8 cellular contexts compared by ENCODE assay signal in the genomic region with DNA sequence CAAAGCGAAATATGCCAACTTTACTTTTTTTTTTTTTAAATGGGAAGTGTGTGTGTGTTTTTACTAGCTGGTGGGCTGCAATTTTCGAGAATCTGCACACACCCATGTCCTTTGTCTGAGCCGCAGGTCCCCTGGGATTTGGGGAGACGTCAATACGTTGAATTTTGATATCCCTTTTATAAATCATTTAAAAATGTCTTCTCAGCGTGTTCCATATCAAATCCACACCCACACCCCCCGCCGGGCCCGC. TPM values are rescaled to one million over a fixed set of nuclear protein-coding genes. Genes with fewer than 3 reads are reported as not detected.
DNase-seq lines count a peak whose midpoint lies in the region; ATAC-seq and TF ChIP-seq lines count a peak whose summit lies in the region.

No MANE protein-coding gene starts in this region.

- H3K4me3 ChIP-seq in sigmoid colon = peak overlapping the region; percentile 63 to 93 (median 88)

- 0 to 1% methylated on average over 9 of the region's 9 CpGs for WGBS in sigmoid colon, 2 donors

- peaks cover 0 to 6% (median 0%) of the 10 kb centered on the region in 4 donors for H3K36me3 ChIP-seq in sigmoid colon

- peak; percentile 66 for DNase-seq in SKM-1 treated with dmso at 0.1 percent for 144 hours (lab: John Stamatoyannopoulos, UW; ENCODE audit: unreplicated experiment)
- DNase-seq in SKM-1 (lab: John Stamatoyannopoulos, UW; ENCODE audit: unreplicated experiment) = no peak
- peak; percentile 75 to 85 for DNase-seq in foreskin keratinocyte
- DNase-seq in sigmoid colon = peak; percentile 91
- no peak for DNase-seq in SK-N-DZ (ENCODE audit: low spot score)

- no peak for TF ChIP-seq EP300 in sigmoid colon (IDR thresholded peaks at IDR 0.05)

- no peaks in the 10 kb centered on the region for H3K9me3 ChIP-seq in sigmoid colon

- H3K27me3 ChIP-seq in foreskin keratinocyte = no peaks in the 10 kb centered on the region
- H3K27me3 ChIP-seq in sigmoid colon = no peaks in the 10 kb centered on the region

- ATAC-seq in foreskin keratinocyte (peak; percentile 41), HG03439 (IDR thresholded peaks at IDR 0.05; ENCODE audit: unreplicated experiment) (no peak), GM18867 (IDR thresholded peaks at IDR 0.05; ENCODE audit: unreplicated experiment) (no peak)

- no peak for TF ChIP-seq POLR2A in sigmoid colon (IDR thresholded peaks at IDR 0.05)

- TF ChIP-seq CTCF in VCaP (conservative IDR thresholded peaks at IDR 0.05) = no peak
- no peak for TF ChIP-seq CTCF in foreskin keratinocyte (conservative IDR thresholded peaks at IDR 0.05)
- TF ChIP-seq CTCF in sigmoid colon (IDR thresholded peaks at IDR 0.05) = no peak

- intact Hi-C loops in sigmoid colon (cut with DNase I) = loop anchor here (1.0 to 5.0 kb wide), 3 partner anchors 19 to 1672 kb away; a partner anchor contains a TSS

- peak overlapping the region; percentile 100 for H3K27ac ChIP-seq in VCaP
- peak overlapping the region; percentile 89 for H3K27ac ChIP-seq in foreskin keratinocyte
- peak overlapping the region; percentile 97 to 100 (median 99) for H3K27ac ChIP-seq in sigmoid colon

- H3K4me1 ChIP-seq in foreskin keratinocyte (no peaks in the 10 kb centered on the region), sigmoid colon (peaks cover 0 to 17% (median 10%) of the 10 kb centered on the region in 4 donors)

RNA-seq across cellular contexts. Expression of a gene that starts 0.4 kb away (rescaled TPM):
- total RNA-seq in foreskin keratinocyte (5.5 and 5.6 TPM in 2 replicates), sigmoid colon (10 to 100 TPM; 16.6 to 28.3 (median 23.4) TPM)
- polyA plus RNA-seq in foreskin keratinocyte (8.0 and 8.6 TPM in 2 replicates), sigmoid colon (10 to 100 TPM; 20.6 to 43.5 (median 31.2) TPM)
- polyA plus RNA-seq in SK-N-DZ (2014; cell fraction: cytosol; rRNA removed) = 31.5 and 40.3 TPM in 2 replicates
- polyA plus RNA-seq in SK-N-DZ (2014; cell fraction: nucleus; rRNA removed) = 16.0 and 22.3 TPM in 2 replicates

RNA-seq across cellular contexts. Expression of a gene that starts 19.0 kb away (rescaled TPM):
- total RNA-seq in foreskin keratinocyte (55.3 and 67.2 TPM in 2 replicates), sigmoid colon (10 to 100 TPM; 67.1 to 79.1 (median 74.5) TPM)
- polyA plus RNA-seq in foreskin keratinocyte (32.1 and 41.7 TPM in 2 replicates), sigmoid colon (10 to 100 TPM; 23.8 to 44.9 (median 24.6) TPM)
- 86.8 and 90.6 TPM in 2 replicates for polyA plus RNA-seq in SK-N-DZ (2014; cell fraction: cytosol; rRNA removed)
- polyA plus RNA-seq in SK-N-DZ (2014; cell fraction: nucleus; rRNA removed) = 64.5 and 85.4 TPM in 2 replicates

Comparison
In these comparisons a context has a peak if more than half of its experiments do, and no peak if none do; other contexts are left out.
1. DNase-seq: peak in SKM-1 treated with dmso at 0.1 percent for 144 hours (single experiment), foreskin keratinocyte (2 of 2) and sigmoid colon (single experiment); none in SKM-1 (single experiment) and SK-N-DZ (single experiment).
2. Peak in every context shown above with its lines, with median percentiles within 50 percentile points of each other: H3K27ac ChIP-seq.